9 cellular contexts compared by ENCODE assay signal in the genomic region with DNA sequence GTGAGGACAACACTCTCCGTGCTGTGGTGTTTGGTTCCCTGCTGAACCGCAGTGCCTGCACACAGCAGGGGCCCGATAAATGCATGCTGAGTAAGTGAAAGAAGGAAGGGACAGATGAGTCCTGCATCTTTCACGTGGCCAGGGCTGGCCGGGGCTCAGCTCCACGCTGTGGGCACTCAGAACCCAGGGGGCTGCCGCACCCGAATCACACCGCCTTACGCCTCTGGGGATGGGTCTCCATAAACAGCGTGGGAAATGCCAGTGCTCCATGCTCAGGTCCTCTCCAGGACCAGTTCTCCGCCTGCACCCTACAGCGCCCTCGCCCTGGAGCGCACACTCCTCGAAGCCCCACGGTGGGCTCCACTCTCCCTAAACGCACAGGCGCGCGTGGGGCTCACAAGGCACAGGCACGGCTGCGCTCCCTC. TPM values are rescaled to one million over a fixed set of nuclear protein-coding genes. Genes with fewer than 3 reads are reported as not detected.
DNase-seq lines count a peak whose midpoint lies in the region; ATAC-seq lines count a peak whose summit lies in the region.
"Had no signal": no experiment of that assay in that cellular context is flagged by ENCODE, and none has a peak within 500 bp of the region (broad histone marks: within the 10 kb centered on the region; RNA-seq: fewer than 3 reads in every experiment).

No MANE protein-coding gene starts in this region.

- H3K27ac ChIP-seq in CD4-positive, alpha-beta memory T cell (ENCODE audit: low read depth, low read length): no peak overlapping the region
- H3K27ac ChIP-seq in trophoblast cell (ENCODE audit: low read depth, low read length): no peak overlapping the region

- no peaks in the 10 kb centered on the region for H3K27me3 ChIP-seq in CD4-positive, alpha-beta memory T cell (ENCODE audit: insufficient read depth, low read length)
- peaks cover 30% of the 10 kb centered on the region for H3K27me3 ChIP-seq in trophoblast cell (ENCODE audit: insufficient read depth, low read length)

- H3K36me3 ChIP-seq in CD4-positive, alpha-beta memory T cell (ENCODE audit: insufficient read depth, low read length): no peaks in the 10 kb centered on the region
- no peaks in the 10 kb centered on the region for H3K36me3 ChIP-seq in trophoblast cell (ENCODE audit: control insufficient read depth in 1 of 2, insufficient read depth in 2 of 2, low read length in 2 of 2)

- no peak overlapping the region for H4K8ac ChIP-seq in trophoblast cell (ENCODE audit: low read depth, low read length)

- H3K4me3 Mint-ChIP-seq in CD4-positive, alpha-beta memory T cell: peak overlapping the region; percentile 74 to 89 (median 84)
- H3K4me3 Mint-ChIP-seq in T-helper 2 cell treated with Interferon-gamma antibody and Interleukin-4, amounts not matched to agents 5 μg/mL and 100 μg/mL, for 36 hours: peak overlapping the region; percentile 68

- H3K9me3 ChIP-seq in CD4-positive, alpha-beta memory T cell (ENCODE audit: control insufficient read depth in 1 of 2, low read length in 2 of 2): no peaks in the 10 kb centered on the region
- H3K9me3 ChIP-seq in trophoblast cell (ENCODE audit: insufficient read depth, low read depth, low read length): peaks cover 10% of the 10 kb centered on the region

- H3K14ac ChIP-seq in trophoblast cell (ENCODE audit: low read length): no peak overlapping the region

- no peak overlapping the region for H4K91ac ChIP-seq in trophoblast cell (ENCODE audit: low read depth, low read length)

- no peaks in the 10 kb centered on the region for H3K79me1 ChIP-seq in trophoblast cell (ENCODE audit: low read length)

- CTCF ChIA-PET in CD4-positive, alpha-beta memory T cell (lab: Charles Lee; ENCODE audit: partially characterized antibody): no interaction called here

- in situ Hi-C loops in G401 (cut with HindIII; ENCODE audit: low sequenced_read_pairs): no loop called here

- H3K4me3 ChIP-seq in CD4-positive, alpha-beta memory T cell (ENCODE audit: low read length in 2 of 2): peak overlapping the region; percentile 17 to 44
- no peak overlapping the region for H3K4me3 ChIP-seq in trophoblast cell (ENCODE audit: low read depth, low read length)

- no peak overlapping the region for H2BK5ac ChIP-seq in trophoblast cell (ENCODE audit: low read depth, low read length, poor library complexity)

- peak overlapping the region in 6 of 7 donors; percentile 10 to 70 (median 62) for H3K27ac Mint-ChIP-seq in CD4-positive, alpha-beta memory T cell
- H3K27ac Mint-ChIP-seq in T-helper 2 cell treated with Interferon-gamma antibody and Interleukin-4, amounts not matched to agents 5 μg/mL and 100 μg/mL, for 36 hours: no peak overlapping the region

- ATAC-seq in GM19351 (IDR thresholded peaks at IDR 0.05; ENCODE audit: unreplicated experiment) (no peak), HG03280 (IDR thresholded peaks at IDR 0.05; ENCODE audit: unreplicated experiment) (no peak)

- no peak overlapping the region for H4K12ac ChIP-seq in trophoblast cell (ENCODE audit: low read depth, low read length)

- no peaks in the 10 kb centered on the region for H3K36me3 Mint-ChIP-seq in CD4-positive, alpha-beta memory T cell
- H3K36me3 Mint-ChIP-seq in T-helper 2 cell treated with Interferon-gamma antibody and Interleukin-4, amounts not matched to agents 5 μg/mL and 100 μg/mL, for 36 hours (ENCODE audit: low read depth): no peaks in the 10 kb centered on the region

- H2BK120ac ChIP-seq in trophoblast cell (ENCODE audit: insufficient read depth, low read length, poor library complexity): no peak overlapping the region

- no peak overlapping the region for H3K4ac ChIP-seq in trophoblast cell (ENCODE audit: low read depth, low read length)

- no peak overlapping the region for H2AK5ac ChIP-seq in trophoblast cell (ENCODE audit: low read length)

- peaks cover 2% of the 10 kb centered on the region in 2 donors for H3K27me3 Mint-ChIP-seq in CD4-positive, alpha-beta memory T cell
- H3K27me3 Mint-ChIP-seq in T-helper 2 cell treated with Interferon-gamma antibody and Interleukin-4, amounts not matched to agents 5 μg/mL and 100 μg/mL, for 36 hours (ENCODE audit: low read depth): peaks cover 48% of the 10 kb centered on the region

- no peaks in the 10 kb centered on the region for H3K9me3 Mint-ChIP-seq in CD4-positive, alpha-beta memory T cell
- H3K9me3 Mint-ChIP-seq in T-helper 2 cell treated with Interferon-gamma antibody and Interleukin-4, amounts not matched to agents 5 μg/mL and 100 μg/mL, for 36 hours: no peaks in the 10 kb centered on the region

- no peak overlapping the region for H3K9ac ChIP-seq in trophoblast cell (ENCODE audit: low read length)

- peaks cover 52% of the 10 kb centered on the region for H3K4me1 ChIP-seq in CD4-positive, alpha-beta memory T cell (ENCODE audit: insufficient read depth, low read length)
- H3K4me1 ChIP-seq in trophoblast cell (ENCODE audit: control insufficient read depth in 1 of 2, insufficient read depth in 2 of 2, low read length in 2 of 2): peaks cover 0 to 4% of the 10 kb centered on the region in 2 experiments

- no peak overlapping the region for H2BK12ac ChIP-seq in trophoblast cell (ENCODE audit: low read length)

- POLR2A ChIA-PET in CD4-positive, alpha-beta memory T cell (lab: Charles Lee; ENCODE audit: partially characterized antibody): no interaction called here

- no peak overlapping the region for H3K18ac ChIP-seq in trophoblast cell (ENCODE audit: low read length)

- H3K23ac ChIP-seq in trophoblast cell (ENCODE audit: low read length): no peak overlapping the region

- no CpG with 5 or more reads among the region's 23 CpGs for WGBS in trophoblast cell (ENCODE audit: extremely low coverage, insufficient coverage, insufficient read length)

- H3K4me1 Mint-ChIP-seq in CD4-positive, alpha-beta memory T cell: peaks cover 24 to 61% (median 35%) of the 10 kb centered on the region in 4 donors
- peaks cover 15% of the 10 kb centered on the region for H3K4me1 Mint-ChIP-seq in T-helper 2 cell treated with Interferon-gamma antibody and Interleukin-4, amounts not matched to agents 5 μg/mL and 100 μg/mL, for 36 hours (ENCODE audit: low read depth)

- H3K79me2 ChIP-seq in trophoblast cell (ENCODE audit: control insufficient read depth, insufficient read depth, low read length, poor library complexity): no peaks in the 10 kb centered on the region

- H2AFZ ChIP-seq in trophoblast cell (ENCODE audit: insufficient read depth, low read length, poor library complexity): no peak overlapping the region

- DNase-seq in CD4-positive, alpha-beta memory T cell: peak in 1 of 5 donors; percentile 9
- DNase-seq in T-helper 2 cell treated with Interferon-gamma antibody and Interleukin-4, amounts not matched to agents 5 μg/mL and 100 μg/mL, for 36 hours (ENCODE audit: low spot score): no peak
- DNase-seq in head of caudate nucleus (peak in 27 of 42 donors; percentile 1 to 36 (median 16)), trophoblast cell (no peak), NCI-H510A (lab: John Stamatoyannopoulos, UW) (no peak), G401 (ENCODE audit: low spot score) (no peak)
- DNase-seq: OCI-M1 had no signal

- peak overlapping the region; percentile 64 for H3K4me2 ChIP-seq in trophoblast cell (ENCODE audit: low read length)

- intact Hi-C loops in CD4-positive, alpha-beta memory T cell (cut with micrococcal nuclease): no loop called here
- intact Hi-C loops in head of caudate nucleus (cut with DNase I): no loop called here

RNA-seq across cellular contexts. Expression of a gene that starts 38.1 kb away (rescaled TPM):
- total RNA-seq in CD4-positive, alpha-beta memory T cell: 1 to 10 TPM; 6.5 to 7.4 TPM
- 1 to 10 TPM; 1.3 to 3.4 TPM for polyA plus RNA-seq in CD4-positive, alpha-beta memory T cell
- 1.0 and 1.1 TPM in 2 replicates for polyA plus RNA-seq in trophoblast cell (2013)
- 14.9 and 18.0 TPM in 2 replicates for total RNA-seq in G401 (2014; rRNA removed; shearing (Covaris generic))

Comparison
In these comparisons a context has a peak if more than half of its experiments do, and no peak if none do; other contexts are left out.
1. DNase-seq: peak in head of caudate nucleus (27 of 42); none in T-helper 2 cell treated with Interferon-gamma antibody and Interleukin-4, amounts not matched to agents 5 μg/mL and 100 μg/mL, for 36 hours (single experiment), trophoblast cell (0 of 2), NCI-H510A (single experiment) and G401 (single experiment).